Comparison of ENCODE assay signal across 23 cellular contexts in the genomic region with DNA sequence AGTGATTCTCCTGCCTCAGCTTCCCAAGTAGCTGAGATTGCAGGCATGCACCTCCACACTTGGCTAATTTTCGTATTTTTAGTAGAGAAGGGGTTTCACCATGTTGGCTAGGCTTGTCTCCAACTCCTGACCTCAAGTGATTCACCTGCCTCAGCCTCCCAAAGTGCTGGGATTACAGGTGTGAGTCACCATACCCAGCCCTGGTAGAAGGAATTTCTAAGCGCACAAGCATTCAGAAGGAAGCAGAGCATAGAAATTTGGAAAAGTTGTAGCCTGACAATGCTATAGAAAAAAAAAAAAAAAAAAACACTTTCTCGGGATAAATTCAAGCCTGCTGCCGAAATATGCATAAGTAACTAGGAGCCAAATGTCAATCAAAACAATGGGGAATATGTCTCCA.
"Had no signal": no experiment of that assay in that cellular context is flagged by ENCODE, and none has a peak within 500 bp of the region (broad histone marks: within the 10 kb centered on the region; RNA-seq: fewer than 3 reads in every experiment).

No MANE protein-coding gene starts in this region.

- H3K4me2 ChIP-seq: hepatocyte had no signal

- H3K27me3 ChIP-seq: dorsolateral prefrontal cortex, esophagus squamous epithelium, hepatocyte, sigmoid colon had no signal

- DNase-seq: cortex of kidney; dorsolateral prefrontal cortex; effector memory CD4-positive, alpha-beta T cell; esophagus squamous epithelium; foreskin fibroblast; head of caudate nucleus; kidney; left colon; left ventricle myocardium superior; naive thymus-derived CD4-positive, alpha-beta T cell; nephron progenitor cell; psoas muscle; sigmoid colon; stimulated activated CD4-positive, alpha-beta T cell treated with anti-CD3 and anti-CD28 coated beads, Interleukin-2, amount 100 ng/mL, for 24 hours; stimulated activated CD4-positive, alpha-beta T cell treated with anti-CD3 and anti-CD28 coated beads, Interleukin-4, amount 100 ng/mL, for 4 hours; stimulated activated naive B cell treated with anti-CD40 and anti-IgM and Interleukin-4, amounts not matched to agents 10 μg/mL and 1 μg/mL and 100 μg/mL, for 72 hours; stimulated activated naive CD8-positive, alpha-beta T cell treated with anti-CD3 and anti-CD28 coated beads, Interleukin-15, amount 100 ng/mL, for 72 hours had no signal

- ATAC-seq: left colon; left ventricle myocardium superior; naive thymus-derived CD4-positive, alpha-beta T cell; psoas muscle; stimulated activated naive B cell treated with anti-CD40 and anti-IgM and Interleukin-4, amounts not matched to agents 10 μg/mL and 1 μg/mL and 100 μg/mL, for 72 hours; stimulated activated naive CD8-positive, alpha-beta T cell treated with anti-CD3 and anti-CD28 coated beads, Interleukin-15, amount 100 ng/mL, for 72 hours had no signal

- H3K4me1 ChIP-seq: psoas muscle, sigmoid colon had no signal

- H3K4me3 ChIP-seq: dorsolateral prefrontal cortex, esophagus squamous epithelium, hepatocyte, lung, psoas muscle, sigmoid colon, skin epidermis, thoracic aorta had no signal

- H3K79me2 ChIP-seq: hepatocyte had no signal

- H3K36me3 ChIP-seq: esophagus squamous epithelium, sigmoid colon, thoracic aorta had no signal

- H3K27ac ChIP-seq: dorsolateral prefrontal cortex, epithelial cell of prostate, esophagus squamous epithelium, hepatocyte, psoas muscle, sigmoid colon, skin epidermis, thoracic aorta had no signal

- H3K9me3 ChIP-seq: psoas muscle, thoracic aorta had no signal

- FAIRE-seq: endometrium, kidney had no signal
